Comparison of ENCODE assay signal across 10 cellular contexts in the genomic region with DNA sequence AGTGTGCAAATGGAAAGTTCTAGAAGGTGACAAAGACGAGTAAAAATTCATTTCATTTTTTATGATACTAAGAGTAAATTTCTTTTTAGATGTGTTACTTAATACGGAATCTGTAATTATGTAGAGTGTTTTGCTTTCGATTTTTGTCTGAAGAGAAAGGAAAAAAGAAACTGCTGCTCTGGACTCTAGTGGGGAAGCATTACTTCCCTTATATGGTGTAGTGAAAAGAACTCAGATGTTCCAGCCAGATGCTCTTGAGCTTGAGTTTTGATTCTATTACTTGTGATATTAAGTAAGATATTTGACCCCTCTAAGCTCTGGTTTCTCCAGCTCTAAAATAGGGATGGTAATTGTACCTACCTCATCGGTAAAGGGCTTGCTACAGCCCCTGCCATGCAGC. TPM values are rescaled to one million over a fixed set of nuclear protein-coding genes. Genes with fewer than 3 reads are reported as not detected.
DNase-seq lines count a peak whose midpoint lies in the region; ATAC-seq and FAIRE-seq lines count a peak whose summit lies in the region.
"Had no signal": no experiment of that assay in that cellular context is flagged by ENCODE, and none has a peak within 500 bp of the region (broad histone marks: within the 10 kb centered on the region; RNA-seq: fewer than 3 reads in every experiment).

No MANE protein-coding gene starts in this region.

- POLR2A ChIA-PET in CD4-positive, alpha-beta memory T cell (lab: Charles Lee; ENCODE audit: partially characterized antibody), result no interaction called here

- CTCF ChIA-PET in CD4-positive, alpha-beta memory T cell (lab: Charles Lee; ENCODE audit: partially characterized antibody), result no interaction called here

- H3K4me1 ChIP-seq in muscle layer of colon (ENCODE audit: insufficient read depth, low read length), result no peaks in the 10 kb centered on the region
- H3K4me1 ChIP-seq in CD4-positive, alpha-beta memory T cell (ENCODE audit: insufficient read depth, low read length), result no peaks in the 10 kb centered on the region

- no peak overlapping the region for H3K9ac ChIP-seq in muscle layer of colon (ENCODE audit: low read length)

- no peaks in the 10 kb centered on the region for H3K36me3 ChIP-seq in muscle layer of colon (ENCODE audit: insufficient read depth, low read length)
- no peaks in the 10 kb centered on the region for H3K36me3 ChIP-seq in CD4-positive, alpha-beta memory T cell (ENCODE audit: insufficient read depth, low read length)

- DNase-seq in CD4-positive, alpha-beta memory T cell, result no peak
- no peak for DNase-seq in urothelium cell line (ENCODE audit: low spot score)
- no peak for DNase-seq in hypothalamus (lab: John Stamatoyannopoulos, UW)
- DNase-seq: activated naive CD4-positive, alpha-beta T cell treated with Interleukin-2 at 50 U/mL for 16 hours; GF-D8; NCI-H1436 treated with DMSO at 0.1 percent for 48 hours had no signal

- H3K9me3 Mint-ChIP-seq in CD4-positive, alpha-beta memory T cell, result no peaks in the 10 kb centered on the region

- peak overlapping the region; percentile 7 for H3K27ac ChIP-seq in muscle layer of colon (ENCODE audit: low read depth, low read length)
- no peak overlapping the region for H3K27ac ChIP-seq in CD4-positive, alpha-beta memory T cell (ENCODE audit: low read depth, low read length)

- FAIRE-seq in urothelium cell line (lab: Jason Lieb, UNC), result no peak

- intact Hi-C loops in CD4-positive, alpha-beta memory T cell (cut with micrococcal nuclease), result loop anchor here (5.0 kb wide), 1 partner anchor 67 kb away; no protein-coding TSS in a partner anchor

- peaks cover 0 to 1% of the 10 kb centered on the region in 2 donors for H3K27me3 Mint-ChIP-seq in CD4-positive, alpha-beta memory T cell

- H3K9me3 ChIP-seq in muscle layer of colon (ENCODE audit: low read length), result no peaks in the 10 kb centered on the region
- H3K9me3 ChIP-seq in CD4-positive, alpha-beta memory T cell (ENCODE audit: control insufficient read depth in 1 of 2, low read length in 2 of 2), result no peaks in the 10 kb centered on the region

- H3K4me3 ChIP-seq in muscle layer of colon (ENCODE audit: low read depth in 1 of 2, low read length in 2 of 2), result no peak overlapping the region
- no peak overlapping the region for H3K4me3 ChIP-seq in CD4-positive, alpha-beta memory T cell (ENCODE audit: low read length in 2 of 2)

- peak overlapping the region in 1 of 8 donors; percentile 5 for H3K4me3 Mint-ChIP-seq in CD4-positive, alpha-beta memory T cell

- H3K36me3 Mint-ChIP-seq in CD4-positive, alpha-beta memory T cell, result no peaks in the 10 kb centered on the region

- peaks cover 0 to 13% (median 4%) of the 10 kb centered on the region in 4 donors for H3K4me1 Mint-ChIP-seq in CD4-positive, alpha-beta memory T cell

- ATAC-seq in GM18511 (IDR thresholded peaks at IDR 0.05; ENCODE audit: unreplicated experiment), result peak; percentile 70
- peak; percentile 54 for ATAC-seq in GM21423 (IDR thresholded peaks at IDR 0.05; ENCODE audit: unreplicated experiment)
- ATAC-seq in HG03469 (IDR thresholded peaks at IDR 0.05; ENCODE audit: unreplicated experiment), result peak; percentile 71

- peak overlapping the region in 2 of 7 donors; percentile 22 to 38 for H3K27ac Mint-ChIP-seq in CD4-positive, alpha-beta memory T cell

- H3K27me3 ChIP-seq in muscle layer of colon (ENCODE audit: control insufficient read depth in 1 of 2, insufficient read depth in 2 of 2, low read length in 2 of 2), result no peaks in the 10 kb centered on the region
- H3K27me3 ChIP-seq in CD4-positive, alpha-beta memory T cell (ENCODE audit: insufficient read depth, low read length), result no peaks in the 10 kb centered on the region

RNA-seq across cellular contexts. Expression of a gene that starts 12.2 kb away (rescaled TPM):
- under 1 TPM in 1 of 2 experiments, not detected in 1; 0.12 TPM for total RNA-seq in CD4-positive, alpha-beta memory T cell
- polyA plus RNA-seq in CD4-positive, alpha-beta memory T cell, result under 1 TPM; 0.09 to 0.10 TPM

RNA-seq across cellular contexts. Expression of a gene that starts 29.8 kb away (rescaled TPM):
- 10 to 100 TPM; 23.8 to 28.3 TPM for total RNA-seq in CD4-positive, alpha-beta memory T cell
- polyA plus RNA-seq in CD4-positive, alpha-beta memory T cell, result 10 to 100 TPM; 36.3 to 37.8 TPM
